In the genomic region with DNA sequence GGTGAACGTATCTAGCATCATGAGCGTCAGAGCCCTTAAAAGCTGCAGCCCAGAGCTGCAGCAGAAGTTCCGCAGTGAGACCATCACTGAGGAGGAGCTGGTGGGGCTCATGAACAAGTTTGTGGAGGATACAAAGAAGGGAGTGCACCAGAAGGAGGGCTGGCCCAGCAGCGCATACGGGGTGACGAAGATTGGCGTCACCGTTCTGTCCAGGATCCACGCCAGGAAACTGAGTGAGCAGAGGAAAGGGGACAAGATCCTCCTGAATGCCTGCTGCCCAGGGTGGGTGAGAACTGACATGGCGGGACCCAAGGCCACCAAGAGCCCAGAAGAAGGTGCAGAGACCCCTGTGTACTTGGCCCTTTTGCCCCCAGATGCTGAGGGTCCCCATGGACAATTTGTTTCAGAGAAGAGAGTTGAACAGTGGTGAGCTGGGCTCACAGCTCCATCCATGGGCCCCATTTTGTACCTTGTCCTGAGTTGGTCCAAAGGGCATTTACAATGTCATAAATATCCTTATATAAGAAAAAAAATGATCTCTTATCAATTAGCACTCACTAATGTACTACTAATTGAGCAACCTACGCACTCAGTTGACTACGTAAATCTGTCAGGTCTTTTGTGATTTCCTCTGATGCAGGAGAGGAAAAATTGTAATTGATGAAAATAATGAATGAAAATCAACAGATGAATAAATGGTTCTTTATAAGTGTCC, we compare ENCODE assay signal across 21 cellular contexts. TPM values are rescaled to one million over a fixed set of nuclear protein-coding genes. Genes with fewer than 3 reads are reported as not detected.
DNase-seq lines count a peak whose midpoint lies in the region; ATAC-seq, FAIRE-seq and TF ChIP-seq lines count a peak whose summit lies in the region.
"Had no signal": no experiment of that assay in that cellular context is flagged by ENCODE, and none has a peak within 500 bp of the region (broad histone marks: within the 10 kb centered on the region; RNA-seq: fewer than 3 reads in every experiment).

No MANE protein-coding gene starts in this region.

- peaks cover 2% of the 10 kb centered on the region; the same call in 1 of the 2 replicates for H3K27me3 Mint-ChIP-seq in HFFc6 (ENCODE audit: insufficient read depth)
- H3K27me3 Mint-ChIP-seq: B cell had no signal

- no peak for FAIRE-seq in frontal cortex (lab: Jason Lieb, UNC)
- FAIRE-seq: colon, endothelial cell of umbilical vein, H54 had no signal

- peaks cover 11% of the 10 kb centered on the region for H3K9me3 Mint-ChIP-seq in HFFc6

- no peak for DNase-seq in HFFc6
- peak; percentile 33 for DNase-seq in midbrain (lab: John Stamatoyannopoulos, UW)
- no peak for DNase-seq in right cardiac atrium
- DNase-seq in Ammon's horn (ENCODE audit: low spot score) = no peak
- DNase-seq in frontal cortex (ENCODE audit: low spot score in 2 of 2) = no peak
- DNase-seq: activated CD8-positive, alpha-beta memory T cell treated with anti-CD3 and anti-CD28 coated beads for 24 hours; Calu3; left ventricle myocardium superior; NCI-H1694 treated with DMSO at 0.1 percent for 48 hours; RPMI8226; stimulated activated CD4-positive, alpha-beta T cell treated with anti-CD3 and anti-CD28 coated beads, Interleukin-2, amount 100 ng/mL, for 24 hours had no signal

- H3K36me3 Mint-ChIP-seq in HFFc6 (ENCODE audit: low read depth) = peaks cover 34% of the 10 kb centered on the region

- H2AFZ ChIP-seq in ACC112 (ENCODE audit: low read length, unreplicated experiment) = no peak overlapping the region

- H3K27ac ChIP-seq in ACC112 (ENCODE audit: low read depth, low read length) (no peak overlapping the region), cingulate gyrus (ENCODE audit: low read depth, low read length) (peak overlapping the region; percentile 73), right cardiac atrium (ENCODE audit: low read length) (no peak overlapping the region)
- H3K27ac ChIP-seq: VCaP had no signal

- H3K4me1 Mint-ChIP-seq in HFFc6 (ENCODE audit: low read depth) = peaks cover 46% of the 10 kb centered on the region

- H3K36me3 ChIP-seq in ACC112 (ENCODE audit: insufficient read depth, low read length) = peaks cover 30% of the 10 kb centered on the region

- no peak for TF ChIP-seq CTCF in HFFc6 (IDR thresholded peaks at IDR 0.05)

- intact Hi-C loops in right cardiac atrium (cut with DNase I) = no loop called here

- peak overlapping the region; percentile 22; the same call in 1 of the 2 replicates for H3K27ac Mint-ChIP-seq in HFFc6
- H3K27ac Mint-ChIP-seq: B cell had no signal

- H3K4me1 ChIP-seq in ACC112 (ENCODE audit: control insufficient read depth, insufficient read depth, low read length, unreplicated experiment) (peaks cover 32% of the 10 kb centered on the region), right cardiac atrium (ENCODE audit: control insufficient read depth, insufficient read depth, low read length) (peaks cover 9% of the 10 kb centered on the region)

- H3K4me3 ChIP-seq in ACC112 (ENCODE audit: low read depth, low read length) (peak overlapping the region; percentile 97; the same call in 1 of the 2 replicates), right cardiac atrium (ENCODE audit: low read length) (no peak overlapping the region)
- H3K4me3 ChIP-seq: gastroesophageal sphincter had no signal

- H3K9me3 ChIP-seq in right cardiac atrium (ENCODE audit: control insufficient read depth, low read length) = no peaks in the 10 kb centered on the region
- H3K9me3 ChIP-seq: gastroesophageal sphincter had no signal

- ATAC-seq in right cardiac atrium (no peak), GM19351 (IDR thresholded peaks at IDR 0.05; ENCODE audit: unreplicated experiment) (no peak)
- ATAC-seq: gastroesophageal sphincter, left ventricle myocardium superior, sciatic nerve had no signal

- WGBS in right cardiac atrium = 94% methylated on average over 12 of the region's 12 CpGs

- H3K27me3 ChIP-seq in ACC112 (ENCODE audit: insufficient read depth, low read length) (no peaks in the 10 kb centered on the region), right cardiac atrium (ENCODE audit: control insufficient read depth, insufficient read depth) (no peaks in the 10 kb centered on the region)
- H3K27me3 ChIP-seq: gastroesophageal sphincter had no signal

- H3K79me2 ChIP-seq in ACC112 (ENCODE audit: control insufficient read depth, insufficient read depth, low read length, unreplicated experiment) = peaks cover 30% of the 10 kb centered on the region

- H3K4me3 Mint-ChIP-seq in HFFc6 = peak overlapping the region; percentile 93

RNA-seq across cellular contexts. Expression of a gene that starts 2.8 kb away (rescaled TPM):
- total RNA-seq in HFFc6 (2021; fragmentation: NEBNext Ultra II Directional; extraction: Animal tissue kit (Norgen Biotek cat#: 25700)) = 100 to 1,000 TPM; 103 to 144 (median 138) TPM
- total RNA-seq in right cardiac atrium = 10 to 100 TPM; 20.5 to 35.1 (median 29.3) TPM
- 31.8 TPM for polyA plus RNA-seq in right cardiac atrium
- 21.6 TPM for total RNA-seq in frontal cortex

RNA-seq across cellular contexts. Expression of a gene that starts 12.3 kb away (rescaled TPM):
- total RNA-seq in HFFc6 (2021; fragmentation: NEBNext Ultra II Directional; extraction: Animal tissue kit (Norgen Biotek cat#: 25700)) = 10 to 100 TPM in 1 of 6 experiments, 1 to 10 TPM in 5; 7.6 to 10.1 (median 8.7) TPM
- 10 to 100 TPM in 2 of 4 donors, 1 to 10 TPM in 2; 8.3 to 13.2 (median 9.3) TPM for total RNA-seq in right cardiac atrium
- polyA plus RNA-seq in right cardiac atrium = 6.2 TPM
- total RNA-seq in frontal cortex = 25.3 TPM
